Comparison of ENCODE assay signal across 2 cellular contexts in genomic region chr14:99684356-99684952, GRCh38.
TF ChIP-seq lines count a peak whose summit lies in the region.

No MANE protein-coding gene starts in this region.

TF ChIP-seq in SK-N-SH, 30 proteins besides CTCF, POLR2A, EP300 and RAD21 (continued from another document):
- TF ChIP-seq TAF1 (IDR thresholded peaks at IDR 0.05; ENCODE audit: borderline replicate concordance, low read depth, low read length), result no peak
- no peak for TF ChIP-seq GATA2 (CRISPR knock-in tag; IDR thresholded peaks at IDR 0.05)
- TF ChIP-seq CHD2 (IDR thresholded peaks at IDR 0.05; ENCODE audit: low read length, partially characterized antibody), result no peak
- no peak for TF ChIP-seq REST (IDR thresholded peaks at IDR 0.05; ENCODE audit: low read depth, low read length)
- no peak for TF ChIP-seq MXI1 (IDR thresholded peaks at IDR 0.05; ENCODE audit: low read depth, low read length)
- no peak for TF ChIP-seq RCOR1 (IDR thresholded peaks at IDR 0.05; ENCODE audit: low read length)
- no peak for TF ChIP-seq RXRA (IDR thresholded peaks at IDR 0.05; ENCODE audit: borderline replicate concordance, low read depth)
- no peak for TF ChIP-seq TCF12 (IDR thresholded peaks at IDR 0.05)
- TF ChIP-seq RFX5 (IDR thresholded peaks at IDR 0.05; ENCODE audit: low read length), result no peak
- no peak for TF ChIP-seq GABPA (IDR thresholded peaks at IDR 0.05; ENCODE audit: low read depth)
- no peak for TF ChIP-seq ELF1 (IDR thresholded peaks at IDR 0.05)
- TF ChIP-seq FOXJ3 (CRISPR knock-in tag; IDR thresholded peaks at IDR 0.05), result no peak
- TF ChIP-seq JUND (IDR thresholded peaks at IDR 0.05), result no peak
- no peak for TF ChIP-seq NRF1 (IDR thresholded peaks at IDR 0.05; ENCODE audit: low read depth, low read length)
- TF ChIP-seq IRF3 (IDR thresholded peaks at IDR 0.05; ENCODE audit: low read depth, low read length), result no peak
- TF ChIP-seq SMC3 (IDR thresholded peaks at IDR 0.05; ENCODE audit: low read depth, low read length), result no peak
TF ChIP-seq in SK-N-SH: peak in this region for 0.

TF ChIP-seq in SK-N-SH treated with all-trans-retinoic acid at 6 μM for 48 hours, 23 proteins besides CTCF, POLR2A, EP300 and RAD21 (continued from another document):
- TF ChIP-seq TSHZ2 (CRISPR knock-in tag; IDR thresholded peaks at IDR 0.05) (no peak), GLIS3 (CRISPR knock-in tag; IDR thresholded peaks at IDR 0.05) (no peak), PATZ1 (CRISPR knock-in tag; IDR thresholded peaks at IDR 0.05; ENCODE audit: borderline replicate concordance) (no peak), OSR1 (CRISPR knock-in tag; IDR thresholded peaks at IDR 0.05) (no peak), PPARA (CRISPR knock-in tag; IDR thresholded peaks at IDR 0.05; ENCODE audit: borderline replicate concordance) (no peak)
